In genomic region chr7:123718773-123719480, GRCh38 we compare ENCODE assay signal across 15 cellular contexts. TPM values are rescaled to one million over a fixed set of nuclear protein-coding genes. Genes with fewer than 3 reads are reported as not detected.
DNase-seq lines count a peak whose midpoint lies in the region; ATAC-seq and TF ChIP-seq lines count a peak whose summit lies in the region.
"Had no signal": no experiment of that assay in that cellular context is flagged by ENCODE, and none has a peak within 500 bp of the region (broad histone marks: within the 10 kb centered on the region; RNA-seq: fewer than 3 reads in every experiment).

No MANE protein-coding gene starts in this region.

- H3K4me3 Mint-ChIP-seq in activated T-helper 17 cell treated with anti-CD3 and anti-CD28 coated beads, Interleukin-2, amount 50 U/mL, for 72 hours = peak overlapping the region; percentile 17

- peak; percentile 54 for DNase-seq in CD1c-positive myeloid dendritic cell (ENCODE audit: extremely low spot score)
- DNase-seq in DND-41 = no peak
- no peak for DNase-seq in lower lobe of right lung
- no peak for DNase-seq in mammary epithelial cell
- no peak for DNase-seq in ovary
- DNase-seq: activated effector memory CD4-positive, alpha-beta T cell treated with anti-CD3 and anti-CD28 coated beads, Interleukin-2, amount 50 U/mL, for 16 hours; colonic mucosa; NCI-H1436; pancreas; RPMI8226; stimulated activated CD4-positive, alpha-beta T cell treated with anti-CD3 and anti-CD28 coated beads, Interleukin-2, amount 100 ng/mL, for 48 hours; SW 1271 had no signal

- H3K79me2 ChIP-seq in DND-41 (ENCODE audit: insufficient read depth, low read length) (peaks cover 99% of the 10 kb centered on the region), mammary epithelial cell (ENCODE audit: insufficient read depth, low read length) (peaks cover 96% of the 10 kb centered on the region)

- H3K27me3 ChIP-seq in DND-41 (ENCODE audit: insufficient read depth, low read length, poor library complexity) (no peaks in the 10 kb centered on the region), lower lobe of right lung (ENCODE audit: low read depth) (no peaks in the 10 kb centered on the region), mammary epithelial cell (ENCODE audit: insufficient read depth, low read length) (no peaks in the 10 kb centered on the region), ovary (no peaks in the 10 kb centered on the region)
- H3K27me3 ChIP-seq: BLaER1 treated with 17β-estradiol and CSF1 and Interleukin-3, amounts not matched to agents 10 nM and 100 nM; colonic mucosa; pancreas had no signal

- H3K4me3 ChIP-seq in DND-41 (ENCODE audit: low read depth in 1 of 2, low read length in 2 of 2) (no peak overlapping the region), lower lobe of right lung (no peak overlapping the region), mammary epithelial cell (replicated peaks in 1 of 3; ENCODE audit: insufficient read depth in 1 of 3, low read depth in 2 of 3, low read length in 3 of 3) (no peak overlapping the region), ovary (no peak overlapping the region)
- H3K4me3 ChIP-seq: BLaER1 treated with 17β-estradiol and CSF1 and Interleukin-3, amounts not matched to agents 10 nM and 100 nM; colonic mucosa; pancreas had no signal

- no peaks in the 10 kb centered on the region for H3K27me3 Mint-ChIP-seq in activated T-helper 17 cell treated with anti-CD3 and anti-CD28 coated beads, Interleukin-2, amount 50 U/mL, for 72 hours

- ATAC-seq in DND-41 (ENCODE audit: insufficient read depth, low read depth) = peak; percentile 46; the same call in 1 of the 3 replicates
- ATAC-seq in activated T-helper 17 cell treated with anti-CD3 and anti-CD28 coated beads, Interleukin-2, amount 50 U/mL, for 72 hours (replicated peaks) = no peak
- ATAC-seq in lower lobe of right lung = peak; percentile 77 to 82
- ATAC-seq in GM21717 (IDR thresholded peaks at IDR 0.05; ENCODE audit: unreplicated experiment) = no peak

- H3K4me1 ChIP-seq in DND-41 (ENCODE audit: insufficient read depth, low read length) (peaks cover 56% of the 10 kb centered on the region), lower lobe of right lung (peaks cover 35% of the 10 kb centered on the region), mammary epithelial cell (ENCODE audit: insufficient read depth, low read length) (peaks cover 21% of the 10 kb centered on the region), ovary (ENCODE audit: insufficient read depth) (peaks cover 2% of the 10 kb centered on the region)
- H3K4me1 ChIP-seq: colonic mucosa had no signal

- H3K9me3 ChIP-seq in DND-41 (ENCODE audit: insufficient read depth, low read length, severe bottlenecking) = no peaks in the 10 kb centered on the region
- H3K9me3 ChIP-seq in lower lobe of right lung = no peaks in the 10 kb centered on the region
- no peaks in the 10 kb centered on the region for H3K9me3 ChIP-seq in mammary epithelial cell (replicated peaks; ENCODE audit: insufficient read depth, low read length)
- H3K9me3 ChIP-seq in ovary = no peaks in the 10 kb centered on the region
- H3K9me3 ChIP-seq: colonic mucosa, pancreas had no signal

- H3K27ac ChIP-seq in DND-41 (ENCODE audit: low read length) (peak overlapping the region; percentile 2; the same call in 1 of the 2 replicates), lower lobe of right lung (peak overlapping the region; percentile 1), mammary epithelial cell (ENCODE audit: insufficient read depth, low read depth, low read length) (no peak overlapping the region), ovary (no peak overlapping the region)
- H3K27ac ChIP-seq: BLaER1 treated with 17β-estradiol and CSF1 and Interleukin-3, amounts not matched to agents 10 nM and 100 nM; colonic mucosa; pancreas had no signal

- peak overlapping the region; percentile 36 for H3K27ac Mint-ChIP-seq in activated T-helper 17 cell treated with anti-CD3 and anti-CD28 coated beads, Interleukin-2, amount 50 U/mL, for 72 hours

- WGBS in mammary epithelial cell (ENCODE audit: low coverage, missing lambda C conversion rate) = 74% methylated on average over 6 of the region's 6 CpGs
- 78 to 83% (median 83%) methylated on average over 6 of the region's 6 CpGs for WGBS in ovary, 3 donors

- H3K4me2 ChIP-seq in DND-41 (ENCODE audit: insufficient read depth, low read length) (no peak overlapping the region), mammary epithelial cell (ENCODE audit: insufficient read depth, low read depth, low read length) (no peak overlapping the region)

- no peak for TF ChIP-seq CTCF in DND-41 (IDR thresholded peaks at IDR 0.05; ENCODE audit: borderline replicate concordance, extremely low read depth, low read length, poor library complexity, severe bottlenecking)
- TF ChIP-seq CTCF in lower lobe of right lung (IDR thresholded peaks at IDR 0.05) = no peak
- no peak for TF ChIP-seq CTCF in mammary epithelial cell (conservative IDR thresholded peaks at IDR 0.05 in 1 of 2, IDR thresholded peaks at IDR 0.05 in 1 of 2; ENCODE audit: extremely low read depth in 1 of 2, insufficient read depth in 1 of 2, low read depth in 1 of 2, low read length in 2 of 2)
- no peak for TF ChIP-seq CTCF in ovary (IDR thresholded peaks at IDR 0.05)

- in situ Hi-C loops in mammary epithelial cell (cut with MboI; ENCODE audit: low sequenced_read_pairs in 2 of 2) = no loop called here

- H3K36me3 ChIP-seq in DND-41 (ENCODE audit: insufficient read depth, low read length) (peaks cover 7% of the 10 kb centered on the region), lower lobe of right lung (no peaks in the 10 kb centered on the region), mammary epithelial cell (ENCODE audit: insufficient read depth, low read length) (no peaks in the 10 kb centered on the region), ovary (no peaks in the 10 kb centered on the region)
- H3K36me3 ChIP-seq: colonic mucosa, pancreas had no signal

- H3K4me1 Mint-ChIP-seq in activated T-helper 17 cell treated with anti-CD3 and anti-CD28 coated beads, Interleukin-2, amount 50 U/mL, for 72 hours = peaks cover 31% of the 10 kb centered on the region

- intact Hi-C loops in lower lobe of right lung (cut with DNase I) (no loop called here), mammary epithelial cell (cut with micrococcal nuclease) (no loop called here), ovary (cut with DNase I) (no loop called here)

- no peak for TF ChIP-seq EP300 in ovary (IDR thresholded peaks at IDR 0.05)

- no peak for TF ChIP-seq POLR2A in ovary (IDR thresholded peaks at IDR 0.05)

- BruUV-seq in mammary epithelial cell (replicated peaks; lab: Mats Ljungman, UMichigan) = no TSS peak

- H3K36me3 Mint-ChIP-seq in activated T-helper 17 cell treated with anti-CD3 and anti-CD28 coated beads, Interleukin-2, amount 50 U/mL, for 72 hours (ENCODE audit: low read depth) = no peaks in the 10 kb centered on the region

- no peaks in the 10 kb centered on the region for H3K9me3 Mint-ChIP-seq in activated T-helper 17 cell treated with anti-CD3 and anti-CD28 coated beads, Interleukin-2, amount 50 U/mL, for 72 hours

- no peak overlapping the region for H3K9ac ChIP-seq in DND-41 (ENCODE audit: low read depth, low read length)
- no peak overlapping the region for H3K9ac ChIP-seq in mammary epithelial cell (ENCODE audit: insufficient read depth, low read length)
- H3K9ac ChIP-seq: BLaER1 treated with 17β-estradiol and CSF1 and Interleukin-3, amounts not matched to agents 10 nM and 100 nM had no signal

- dilution Hi-C loops in mammary epithelial cell (cut with HindIII; ENCODE audit: low sequenced_read_pairs) = no loop called here

- H2AFZ ChIP-seq in DND-41 (ENCODE audit: low read depth, low read length) = no peak overlapping the region
- no peak overlapping the region for H2AFZ ChIP-seq in mammary epithelial cell (ENCODE audit: low read depth, low read length)

- CTCF ChIA-PET in mammary epithelial cell (lab: Charles Lee; ENCODE audit: low non-redundant PET) = no interaction called here

- peaks cover 45% of the 10 kb centered on the region for H4K20me1 ChIP-seq in DND-41 (ENCODE audit: insufficient read depth, low read length)
- peaks cover 2% of the 10 kb centered on the region for H4K20me1 ChIP-seq in mammary epithelial cell (ENCODE audit: insufficient read depth, low read length)

RNA-seq across cellular contexts. Expression of gene WASL, which starts 29.9 kb away (rescaled TPM):
- total RNA-seq in activated T-helper 17 cell treated with anti-CD3 and anti-CD28 coated beads, Interleukin-2, amount 50 U/mL, for 72 hours = 1 to 10 TPM; 8.0 to 8.7 TPM
- 33.3 TPM for total RNA-seq in lower lobe of right lung
- 10 to 100 TPM; 26.3 to 45.6 TPM for total RNA-seq in mammary epithelial cell
- polyA plus RNA-seq in mammary epithelial cell = 13.2 TPM
- 18.0 TPM for polyA minus RNA-seq in mammary epithelial cell
- total RNA-seq in ovary = 10 to 100 TPM; 36.8 to 71.5 (median 50.8) TPM
- 10 to 100 TPM; 29.1 to 43.5 TPM for polyA plus RNA-seq in ovary

Comparison
In these comparisons a context has a peak if more than half of its experiments do, and no peak if none do; other contexts are left out.
1. ATAC-seq: peak in DND-41 (single experiment) and lower lobe of right lung (2 of 2); none in activated T-helper 17 cell treated with anti-CD3 and anti-CD28 coated beads, Interleukin-2, amount 50 U/mL, for 72 hours (single experiment) and GM21717 (single experiment).
2. H3K27ac ChIP-seq: peak in DND-41 (single experiment) and lower lobe of right lung (single experiment); none in mammary epithelial cell (single experiment) and ovary (0 of 2).